In the genomic region with DNA sequence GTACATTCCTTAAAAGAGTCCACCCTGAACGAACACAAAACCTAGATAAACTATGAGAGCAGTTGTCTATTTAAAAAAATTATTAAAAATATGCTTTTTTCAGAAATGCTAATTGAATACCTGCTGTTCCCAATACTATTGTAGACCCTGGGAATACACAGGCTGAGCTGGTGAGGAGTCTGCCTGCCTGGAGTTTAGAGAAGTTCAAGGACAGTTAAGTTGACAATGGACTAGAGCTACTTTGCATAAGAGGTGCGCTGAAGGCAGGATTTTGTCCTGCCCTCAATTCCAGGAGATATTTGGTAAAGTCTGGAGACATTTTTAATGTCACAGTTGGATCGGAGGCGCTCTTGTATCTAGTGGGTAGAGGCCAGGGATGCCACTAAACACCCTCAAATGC, we compare ENCODE assay signal across 26 cellular contexts.
DNase-seq lines count a peak whose midpoint lies in the region; ATAC-seq and TF ChIP-seq lines count a peak whose summit lies in the region.
"Had no signal": no experiment of that assay in that cellular context is flagged by ENCODE, and none has a peak within 500 bp of the region (broad histone marks: within the 10 kb centered on the region; RNA-seq: fewer than 3 reads in every experiment).

No MANE protein-coding gene starts in this region.

- H3K9me3 ChIP-seq in SJSA1 (replicated peaks) (no peaks in the 10 kb centered on the region), gastroesophageal sphincter (no peaks in the 10 kb centered on the region)
- H3K9me3 ChIP-seq: neutrophil, testis had no signal

- no peaks in the 10 kb centered on the region for H3K27me3 Mint-ChIP-seq in nephron progenitor cell (ENCODE audit: low read depth, poor library complexity)
- H3K27me3 Mint-ChIP-seq in stimulated activated memory B cell treated with anti-CD40 and anti-IgM and Interleukin-4, amounts not matched to agents 10 μg/mL and 1 μg/mL and 100 μg/mL, for 72 hours: no peaks in the 10 kb centered on the region
- H3K27me3 Mint-ChIP-seq: CD4-positive, alpha-beta T cell; central memory CD8-positive, alpha-beta T cell had no signal

- H3K4me3 ChIP-seq in SJSA1: no peak overlapping the region
- H3K4me3 ChIP-seq in gastroesophageal sphincter: no peak overlapping the region
- H3K4me3 ChIP-seq: K562, testis had no signal

- TF ChIP-seq EP300 in gastroesophageal sphincter (IDR thresholded peaks at IDR 0.05): no peak

- H3K27me3 ChIP-seq in SJSA1 (replicated peaks): no peaks in the 10 kb centered on the region
- no peaks in the 10 kb centered on the region for H3K27me3 ChIP-seq in gastroesophageal sphincter
- H3K27me3 ChIP-seq: foreskin keratinocyte, testis had no signal

- no peak for TF ChIP-seq POLR2A in gastroesophageal sphincter (IDR thresholded peaks at IDR 0.05)

- H3K36me3 ChIP-seq in SJSA1: no peaks in the 10 kb centered on the region
- H3K36me3 ChIP-seq in gastroesophageal sphincter: no peaks in the 10 kb centered on the region
- H3K36me3 ChIP-seq: neutrophil had no signal

- H3K36me3 Mint-ChIP-seq in nephron progenitor cell (ENCODE audit: low read depth): no peaks in the 10 kb centered on the region
- H3K36me3 Mint-ChIP-seq in stimulated activated memory B cell treated with anti-CD40 and anti-IgM and Interleukin-4, amounts not matched to agents 10 μg/mL and 1 μg/mL and 100 μg/mL, for 72 hours: peaks cover 50% of the 10 kb centered on the region

- no peaks in the 10 kb centered on the region for H3K9me3 Mint-ChIP-seq in nephron progenitor cell
- H3K9me3 Mint-ChIP-seq in stimulated activated memory B cell treated with anti-CD40 and anti-IgM and Interleukin-4, amounts not matched to agents 10 μg/mL and 1 μg/mL and 100 μg/mL, for 72 hours: no peaks in the 10 kb centered on the region
- H3K9me3 Mint-ChIP-seq: activated CD4-positive, alpha-beta memory T cell treated with anti-CD3 and anti-CD28 coated beads, Interleukin-2, amount 10 ng/mL, durations not matched to agents 7 days and 5 days; activated naive CD8-positive, alpha-beta T cell treated with anti-CD3 and anti-CD28 coated beads, Interleukin-2, amount 50 U/mL, for 24 hours; CD4-positive, alpha-beta T cell; central memory CD8-positive, alpha-beta T cell; dendritic cell treated with granulocyte-macrophage colony-stimulating factor and Interleukin-4, amounts not matched to agents 40 ng/mL and 50 ng/mL, for 4 days; stimulated activated effector memory CD8-positive, alpha-beta T cell treated with anti-CD3 and anti-CD28 coated beads, Interleukin-12 subunit alpha, Interleukin-12 subunit beta, amount 100 ng/mL, for 72 hours; T-helper 1 cell treated with Interleukin-12 subunit alpha and Interleukin-12 subunit beta and Interleukin-4 antibody, amounts not matched to agents 30 μg/mL and 1 μg/mL, for 36 hours had no signal

- H3K4me1 ChIP-seq in SJSA1 (replicated peaks) (peaks cover 77% of the 10 kb centered on the region), gastroesophageal sphincter (peaks cover 30 to 75% (median 40%) of the 10 kb centered on the region in 3 donors)

- TF ChIP-seq CTCF in gastroesophageal sphincter (IDR thresholded peaks at IDR 0.05): no peak
- TF ChIP-seq CTCF in nephron progenitor cell (IDR thresholded peaks at IDR 0.05): no peak

- peaks cover 74% of the 10 kb centered on the region for H3K4me1 Mint-ChIP-seq in nephron progenitor cell
- peaks cover 82% of the 10 kb centered on the region for H3K4me1 Mint-ChIP-seq in stimulated activated memory B cell treated with anti-CD40 and anti-IgM and Interleukin-4, amounts not matched to agents 10 μg/mL and 1 μg/mL and 100 μg/mL, for 72 hours
- H3K4me1 Mint-ChIP-seq: central memory CD8-positive, alpha-beta T cell had no signal

- peak overlapping the region; percentile 26 for H3K27ac Mint-ChIP-seq in nephron progenitor cell
- H3K27ac Mint-ChIP-seq in stimulated activated memory B cell treated with anti-CD40 and anti-IgM and Interleukin-4, amounts not matched to agents 10 μg/mL and 1 μg/mL and 100 μg/mL, for 72 hours: peak overlapping the region; percentile 95
- H3K27ac Mint-ChIP-seq: activated CD4-positive, alpha-beta memory T cell treated with anti-CD3 and anti-CD28 coated beads, Interleukin-2, amount 10 ng/mL, durations not matched to agents 7 days and 5 days; activated naive CD8-positive, alpha-beta T cell treated with anti-CD3 and anti-CD28 coated beads, Interleukin-2, amount 50 U/mL, for 24 hours; CD4-positive, alpha-beta T cell; dendritic cell treated with granulocyte-macrophage colony-stimulating factor and Interleukin-4, amounts not matched to agents 40 ng/mL and 50 ng/mL, for 4 days; stimulated activated effector memory CD8-positive, alpha-beta T cell treated with anti-CD3 and anti-CD28 coated beads, Interleukin-12 subunit alpha, Interleukin-12 subunit beta, amount 100 ng/mL, for 72 hours; T-helper 1 cell treated with Interleukin-12 subunit alpha and Interleukin-12 subunit beta and Interleukin-4 antibody, amounts not matched to agents 30 μg/mL and 1 μg/mL, for 36 hours had no signal

- H3K27ac ChIP-seq in SJSA1: peak overlapping the region; percentile 7; the same call in 1 of the 2 replicates
- peak overlapping the region; percentile 79 to 93 (median 88) for H3K27ac ChIP-seq in gastroesophageal sphincter
- H3K27ac ChIP-seq: foreskin keratinocyte, neutrophil had no signal

- in situ Hi-C loops in KBM-7 (cut with MboI; ENCODE audit: low pct_unique_long_range_greater_than_20kb, low sequenced_read_pairs): no loop called here

- ATAC-seq in gastroesophageal sphincter: no peak
- no peak for ATAC-seq in stimulated activated memory B cell treated with anti-CD40 and anti-IgM and Interleukin-4, amounts not matched to agents 10 μg/mL and 1 μg/mL and 100 μg/mL, for 72 hours
- ATAC-seq in HG03457 (IDR thresholded peaks at IDR 0.05; ENCODE audit: unreplicated experiment): no peak
- ATAC-seq: activated CD4-positive, CD25-positive, alpha-beta regulatory T cell treated with anti-CD3 and anti-CD28 coated beads, Interleukin-2, amount 50 U/mL, for 24 hours; activated naive CD8-positive, alpha-beta T cell treated with anti-CD3 and anti-CD28 coated beads, Interleukin-2, amount 50 U/mL, for 24 hours; foreskin keratinocyte; K562; SK-N-SH treated with all-trans-retinoic acid at 6 μM for 48 hours; stimulated activated effector memory CD8-positive, alpha-beta T cell treated with anti-CD3 and anti-CD28 coated beads, Interleukin-12 subunit alpha, Interleukin-12 subunit beta, amount 100 ng/mL, for 72 hours had no signal

- WGBS in gastroesophageal sphincter (ENCODE audit: low coverage in 1 of 2), 2 donors: 68% methylated on average over 4 of the region's 4 CpGs

- H3K4me3 Mint-ChIP-seq in nephron progenitor cell: no peak overlapping the region
- H3K4me3 Mint-ChIP-seq in stimulated activated memory B cell treated with anti-CD40 and anti-IgM and Interleukin-4, amounts not matched to agents 10 μg/mL and 1 μg/mL and 100 μg/mL, for 72 hours: no peak overlapping the region
- H3K4me3 Mint-ChIP-seq: activated CD4-positive, alpha-beta memory T cell treated with anti-CD3 and anti-CD28 coated beads, Interleukin-2, amount 10 ng/mL, durations not matched to agents 7 days and 5 days; activated naive CD8-positive, alpha-beta T cell treated with anti-CD3 and anti-CD28 coated beads, Interleukin-2, amount 50 U/mL, for 24 hours; CD4-positive, alpha-beta T cell; central memory CD8-positive, alpha-beta T cell; dendritic cell treated with granulocyte-macrophage colony-stimulating factor and Interleukin-4, amounts not matched to agents 40 ng/mL and 50 ng/mL, for 4 days; stimulated activated effector memory CD8-positive, alpha-beta T cell treated with anti-CD3 and anti-CD28 coated beads, Interleukin-12 subunit alpha, Interleukin-12 subunit beta, amount 100 ng/mL, for 72 hours; T-helper 1 cell treated with Interleukin-12 subunit alpha and Interleukin-12 subunit beta and Interleukin-4 antibody, amounts not matched to agents 30 μg/mL and 1 μg/mL, for 36 hours had no signal

- DNase-seq in SJSA1 (ENCODE audit: low read depth in 1 of 2, low spot score in 2 of 2) (no peak), nephron progenitor cell (no peak), DMS114 treated with DMSO at 0.1 percent for 48 hours (lab: John Stamatoyannopoulos, UW; ENCODE audit: unreplicated experiment) (no peak), KBM-7 (no peak), GOT3 (lab: John Stamatoyannopoulos, UW) (no peak)
- DNase-seq: activated CD4-positive, alpha-beta memory T cell treated with anti-CD3 and anti-CD28 coated beads, Interleukin-2, amount 10 ng/mL, durations not matched to agents 7 days and 5 days; activated CD8-positive, alpha-beta memory T cell treated with anti-CD3 and anti-CD28 coated beads, Interleukin-2, amount 50 U/mL, for 4 hours; activated naive CD4-positive, alpha-beta T cell; activated naive CD8-positive, alpha-beta T cell treated with anti-CD3 and anti-CD28 coated beads, Interleukin-2, amount 50 U/mL, for 24 hours; CD4-positive, alpha-beta T cell; foreskin keratinocyte; NCI-H1092; NCI-H1694; NCI-H524 treated with DMSO at 0.1 percent for 48 hours; testis had no signal
